1 cellular context compared by ENCODE assay signal in genomic region chr12:52079576-52080402, GRCh38.
TF ChIP-seq lines count a peak whose summit lies in the region.

Gene SMIM41 (plus strand): TSS chr12:52079704. CDS start chr12:52079780, 76 bp downstream.

TF ChIP-seq in K562, 482 proteins besides CTCF, POLR2A, EP300 and RAD21 (continued from another document):
- TF ChIP-seq, protein P1, sequence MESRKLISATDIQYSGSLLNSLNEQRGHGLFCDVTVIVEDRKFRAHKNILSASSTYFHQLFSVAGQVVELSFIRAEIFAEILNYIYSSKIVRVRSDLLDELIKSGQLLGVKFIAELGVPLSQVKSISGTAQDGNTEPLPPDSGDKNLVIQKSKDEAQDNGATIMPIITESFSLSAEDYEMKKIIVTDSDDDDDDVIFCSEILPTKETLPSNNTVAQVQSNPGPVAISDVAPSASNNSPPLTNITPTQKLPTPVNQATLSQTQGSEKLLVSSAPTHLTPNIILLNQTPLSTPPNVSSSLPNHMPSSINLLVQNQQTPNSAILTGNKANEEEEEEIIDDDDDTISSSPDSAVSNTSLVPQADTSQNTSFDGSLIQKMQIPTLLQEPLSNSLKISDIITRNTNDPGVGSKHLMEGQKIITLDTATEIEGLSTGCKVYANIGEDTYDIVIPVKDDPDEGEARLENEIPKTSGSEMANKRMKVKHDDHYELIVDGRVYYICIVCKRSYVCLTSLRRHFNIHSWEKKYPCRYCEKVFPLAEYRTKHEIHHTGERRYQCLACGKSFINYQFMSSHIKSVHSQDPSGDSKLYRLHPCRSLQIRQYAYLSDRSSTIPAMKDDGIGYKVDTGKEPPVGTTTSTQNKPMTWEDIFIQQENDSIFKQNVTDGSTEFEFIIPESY (CRISPR knock-in tag; IDR thresholded peaks at IDR 0.05), result peak; percentile 88
